In genomic region chr18:11398625-11399024, GRCh38 we compare ENCODE assay signal across 17 cellular contexts.
DNase-seq lines count a peak whose midpoint lies in the region; ATAC-seq and TF ChIP-seq lines count a peak whose summit lies in the region.
"Had no signal": no experiment of that assay in that cellular context is flagged by ENCODE, and none has a peak within 500 bp of the region (broad histone marks: within the 10 kb centered on the region; RNA-seq: fewer than 3 reads in every experiment).

No MANE protein-coding gene starts in this region.

- H3K9me3 Mint-ChIP-seq in MCF 10A (ENCODE audit: unreplicated experiment) = no peaks in the 10 kb centered on the region
- H3K9me3 Mint-ChIP-seq: brain had no signal

- intact Hi-C loops in MCF 10A (cut with micrococcal nuclease) = no loop called here
- intact Hi-C loops in breast epithelium (cut with DNase I; ENCODE audit: low total_unique reads) = no loop called here
- intact Hi-C loops in Panc1 (cut with micrococcal nuclease; ENCODE audit: unreplicated experiment) = no loop called here
- intact Hi-C loops in upper lobe of right lung (cut with DNase I) = no loop called here

- no peak for TF ChIP-seq CTCF in MCF 10A (IDR thresholded peaks at IDR 0.05; ENCODE audit: unreplicated experiment)
- no peak for TF ChIP-seq CTCF in breast epithelium (IDR thresholded peaks at IDR 0.05)
- TF ChIP-seq CTCF in Panc1 (IDR thresholded peaks at IDR 0.05) = peak; percentile 6; the same call in 1 of the 2 replicates
- peak; percentile 13 for TF ChIP-seq CTCF in upper lobe of right lung (IDR thresholded peaks at IDR 0.05)

- H3K36me3 ChIP-seq in breast epithelium (no peaks in the 10 kb centered on the region), Panc1 (ENCODE audit: control insufficient read depth, insufficient read depth, low read length) (no peaks in the 10 kb centered on the region), upper lobe of right lung (no peaks in the 10 kb centered on the region)
- H3K36me3 ChIP-seq: esophagus muscularis mucosa, stomach had no signal

- no peaks in the 10 kb centered on the region for H3K4me1 Mint-ChIP-seq in MCF 10A (ENCODE audit: insufficient read depth, unreplicated experiment)
- H3K4me1 Mint-ChIP-seq: natural killer cell had no signal

- H3K4me1 ChIP-seq in breast epithelium (no peaks in the 10 kb centered on the region), Panc1 (ENCODE audit: control insufficient read depth, insufficient read depth, low read length) (no peaks in the 10 kb centered on the region), upper lobe of right lung (no peaks in the 10 kb centered on the region)
- H3K4me1 ChIP-seq: esophagus muscularis mucosa, stomach had no signal

- H3K27ac ChIP-seq in breast epithelium (no peak overlapping the region), Panc1 (ENCODE audit: low read length) (no peak overlapping the region), upper lobe of right lung (no peak overlapping the region)
- H3K27ac ChIP-seq: esophagus muscularis mucosa, stomach had no signal

- H3K4me3 ChIP-seq in breast epithelium = no peak overlapping the region
- no peak overlapping the region for H3K4me3 ChIP-seq in Panc1 (ENCODE audit: low read depth in 2 of 2, low read length in 2 of 2)
- no peak overlapping the region for H3K4me3 ChIP-seq in upper lobe of right lung
- H3K4me3 ChIP-seq: esophagus muscularis mucosa, stomach had no signal

- CTCF ChIA-PET in MCF 10A (lab: Yijun Ruan, JAX) (interaction anchor here (0.6 to 1.8 kb wide), 5 partner anchors 12 to 279 kb away, joined by 3 to 8 read pairs (median 4); no protein-coding TSS in a partner anchor), Panc1 (lab: Charles Lee) (no interaction called here)

- no peaks in the 10 kb centered on the region for H3K27me3 ChIP-seq in breast epithelium
- no peaks in the 10 kb centered on the region for H3K27me3 ChIP-seq in Panc1 (ENCODE audit: control insufficient read depth, insufficient read depth, low read length)
- no peaks in the 10 kb centered on the region for H3K27me3 ChIP-seq in upper lobe of right lung
- H3K27me3 ChIP-seq: esophagus muscularis mucosa, stomach had no signal

- no peak overlapping the region for H3K4me3 Mint-ChIP-seq in MCF 10A (ENCODE audit: unreplicated experiment)
- H3K4me3 Mint-ChIP-seq: brain, natural killer cell had no signal

- H3K9me3 ChIP-seq in breast epithelium = no peaks in the 10 kb centered on the region
- no peaks in the 10 kb centered on the region for H3K9me3 ChIP-seq in Panc1 (ENCODE audit: control insufficient read depth, insufficient read depth, low read depth, low read length)
- H3K9me3 ChIP-seq in upper lobe of right lung = no peaks in the 10 kb centered on the region
- H3K9me3 ChIP-seq: esophagus muscularis mucosa, stomach had no signal

- in situ Hi-C loops in Panc1 (cut with HindIII; ENCODE audit: low pct_unique_long_range_greater_than_20kb, low sequenced_read_pairs) = no loop called here

- H3K27ac Mint-ChIP-seq in MCF 10A (ENCODE audit: low read depth, unreplicated experiment) = no peak overlapping the region
- H3K27ac Mint-ChIP-seq: natural killer cell had no signal

- no peak for TF ChIP-seq POLR2A in breast epithelium (IDR thresholded peaks at IDR 0.05)

- DNase-seq in MCF 10A (ENCODE audit: unreplicated experiment) (peak; percentile 10), breast epithelium (ENCODE audit: low spot score in 2 of 2) (no peak), Panc1 (ENCODE audit: low read depth, low spot score) (no peak), fibroblast of gingiva (ENCODE audit: low read depth) (peak; percentile 4), upper lobe of right lung (no peak)
- DNase-seq: AML-193, GOT3, natural killer cell, NCI-H1048, NCI-H774, stomach, T1000 had no signal

- BruUV-seq in MCF 10A (replicated peaks; lab: Mats Ljungman, UMichigan) (no TSS peak), Panc1 (replicated peaks; lab: Mats Ljungman, UMichigan) (no TSS peak)

- H3K27me3 Mint-ChIP-seq in MCF 10A (ENCODE audit: insufficient read depth, unreplicated experiment) = peaks cover 37% of the 10 kb centered on the region

- ATAC-seq in Panc1 = no peak
- no peak for ATAC-seq in upper lobe of right lung
- ATAC-seq in activated CD4-positive, CD25-positive, alpha-beta regulatory T cell treated with anti-CD3 and anti-CD28 coated beads, Interleukin-2, amount 50 U/mL, for 24 hours = no peak
- no peak for ATAC-seq in HG03108 (IDR thresholded peaks at IDR 0.05; ENCODE audit: unreplicated experiment)
- ATAC-seq in GM21423 (IDR thresholded peaks at IDR 0.05; ENCODE audit: unreplicated experiment) = no peak
- ATAC-seq: natural killer cell had no signal

- no peaks in the 10 kb centered on the region for H3K36me3 Mint-ChIP-seq in MCF 10A (ENCODE audit: insufficient read depth, unreplicated experiment)
- H3K36me3 Mint-ChIP-seq: brain, natural killer cell had no signal

- POLR2A ChIA-PET in MCF 10A (lab: Yijun Ruan, JAX) = no interaction called here
- POLR2A ChIA-PET in Panc1 (lab: Charles Lee) = no interaction called here

Comparison
In these comparisons a context has a peak if more than half of its experiments do, and no peak if none do; other contexts are left out.
1. DNase-seq: peak in MCF 10A (single experiment) and fibroblast of gingiva (single experiment); none in breast epithelium (0 of 2), Panc1 (single experiment) and upper lobe of right lung (single experiment).
2. CTCF ChIP-seq: peak in Panc1 (single experiment) and upper lobe of right lung (single experiment); none in MCF 10A (single experiment) and breast epithelium (0 of 3).